8 cellular contexts compared by ENCODE assay signal in the genomic region with DNA sequence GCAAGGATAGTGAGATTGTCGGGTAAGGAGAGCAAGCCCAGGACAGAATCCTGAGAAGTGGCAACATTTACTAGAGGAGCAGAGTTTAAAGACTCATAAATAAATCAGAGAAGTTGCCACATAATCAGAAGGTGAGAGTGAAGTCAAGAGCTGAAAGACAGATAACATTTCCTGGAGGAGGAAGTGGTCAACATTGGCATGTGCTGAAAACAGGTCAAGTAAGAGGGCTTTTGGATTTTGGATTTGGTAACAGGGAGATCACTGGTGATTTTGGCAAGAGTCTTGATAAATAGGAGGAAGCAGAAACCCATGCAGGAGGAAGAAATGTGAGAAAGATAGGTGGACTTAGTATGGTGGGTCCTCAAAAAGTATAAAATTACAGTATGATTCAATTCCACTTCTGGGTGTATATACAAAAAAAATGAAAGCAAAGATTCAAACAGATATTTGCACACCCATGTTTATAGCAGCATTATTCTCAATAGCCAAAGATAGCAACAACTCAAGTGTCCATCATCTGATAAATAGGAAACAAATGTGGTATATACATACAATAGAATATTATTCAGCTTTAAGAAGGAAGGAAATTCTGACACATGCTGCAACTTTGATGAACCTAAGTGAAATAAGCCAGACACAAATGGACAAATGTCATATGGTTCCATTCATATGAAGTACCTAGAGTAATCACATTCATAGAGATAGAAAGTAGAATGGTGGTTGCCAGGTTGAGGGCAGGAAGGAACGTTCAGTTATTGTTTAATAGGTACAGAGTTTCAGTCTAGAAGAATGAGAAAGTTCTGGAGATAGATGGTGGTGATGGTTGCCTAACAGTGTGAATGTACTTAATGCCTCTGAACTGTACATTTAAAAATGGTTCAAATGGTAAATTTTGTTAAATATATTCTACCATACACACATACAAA.
DNase-seq lines count a peak whose midpoint lies in the region; ATAC-seq and TF ChIP-seq lines count a peak whose summit lies in the region.

No MANE protein-coding gene starts in this region.

- DNase-seq in CD1c-positive myeloid dendritic cell (ENCODE audit: extremely low spot score) (peak; percentile 59), GM13976 (ENCODE audit: low spot score) (no peak), HuH-7.5 (ENCODE audit: low spot score) (no peak), amniotic stem cell (lab: John Stamatoyannopoulos, UW) (no peak), HEK293T (ENCODE audit: extremely low spot score) (no peak)
- DNase-seq in activated naive CD8-positive, alpha-beta T cell treated with anti-CD3 and anti-CD28 coated beads, Interleukin-2, amount 50 U/mL, for 24 hours = no peak

- peaks cover 5% of the 10 kb centered on the region for H3K9me3 Mint-ChIP-seq in activated naive CD8-positive, alpha-beta T cell treated with anti-CD3 and anti-CD28 coated beads, Interleukin-2, amount 50 U/mL, for 24 hours

- peak; percentile 60 for ATAC-seq in GM21381 (IDR thresholded peaks at IDR 0.05; ENCODE audit: unreplicated experiment)
- peak; percentile 44 for ATAC-seq in HG03575 (IDR thresholded peaks at IDR 0.05; ENCODE audit: extremely low read depth, insufficient number of reproducible peaks, low FRiP score, unreplicated experiment)
- ATAC-seq in activated naive CD8-positive, alpha-beta T cell treated with anti-CD3 and anti-CD28 coated beads, Interleukin-2, amount 50 U/mL, for 24 hours = peak; percentile 77

- no peak for TF ChIP-seq CTCF in GM13976 (IDR thresholded peaks at IDR 0.05; ENCODE audit: borderline replicate concordance, control extremely low read depth, extremely low read depth, insufficient read depth, missing control alignments)

- H3K27me3 Mint-ChIP-seq in activated naive CD8-positive, alpha-beta T cell treated with anti-CD3 and anti-CD28 coated beads, Interleukin-2, amount 50 U/mL, for 24 hours = no peaks in the 10 kb centered on the region

- CTCF ChIA-PET in HEK293T (lab: Yijun Ruan, JAX) = no interaction called here

- H3K4me1 Mint-ChIP-seq in activated naive CD8-positive, alpha-beta T cell treated with anti-CD3 and anti-CD28 coated beads, Interleukin-2, amount 50 U/mL, for 24 hours = peaks cover 81% of the 10 kb centered on the region

- peak overlapping the region; percentile 93 for H3K27ac Mint-ChIP-seq in activated naive CD8-positive, alpha-beta T cell treated with anti-CD3 and anti-CD28 coated beads, Interleukin-2, amount 50 U/mL, for 24 hours

- in situ Hi-C loops in GM13976 (cut with MboI; ENCODE audit: low sequenced_read_pairs, unreplicated experiment) = no loop called here

- peaks cover 8% of the 10 kb centered on the region for H3K36me3 Mint-ChIP-seq in activated naive CD8-positive, alpha-beta T cell treated with anti-CD3 and anti-CD28 coated beads, Interleukin-2, amount 50 U/mL, for 24 hours (ENCODE audit: low read depth)

- POLR2A ChIA-PET in HEK293T (lab: Yijun Ruan, JAX) = no interaction called here

- peak overlapping the region; percentile 84 for H3K4me3 Mint-ChIP-seq in activated naive CD8-positive, alpha-beta T cell treated with anti-CD3 and anti-CD28 coated beads, Interleukin-2, amount 50 U/mL, for 24 hours

TF ChIP-seq in HEK293T, 16 proteins besides CTCF, POLR2A, EP300 and RAD21:
- TF ChIP-seq SUZ12 (IDR thresholded peaks at IDR 0.05) (no peak), SP1 (IDR thresholded peaks at IDR 0.05) (no peak), LEF1 (IDR thresholded peaks at IDR 0.05; ENCODE audit: borderline replicate concordance) (no peak), FOXM1 (IDR thresholded peaks at IDR 0.05; ENCODE audit: borderline replicate concordance) (no peak), L3MBTL2 (conservative IDR thresholded peaks at IDR 0.05) (no peak), TARDBP (IDR thresholded peaks at IDR 0.05) (no peak), CTBP1 (IDR thresholded peaks at IDR 0.05; ENCODE audit: borderline replicate concordance) (no peak)
TF ChIP-seq in HEK293T: peak in this region for 0.
